In genomic region chr6:82030301-82030700, GRCh38 we compare ENCODE assay signal across 20 cellular contexts.
DNase-seq lines count a peak whose midpoint lies in the region; ATAC-seq, FAIRE-seq and TF ChIP-seq lines count a peak whose summit lies in the region.
"Had no signal": no experiment of that assay in that cellular context is flagged by ENCODE, and none has a peak within 500 bp of the region (broad histone marks: within the 10 kb centered on the region; RNA-seq: fewer than 3 reads in every experiment).

No MANE protein-coding gene starts in this region.

- no peak for TF ChIP-seq EP300 in tibial nerve (IDR thresholded peaks at IDR 0.05)

- H3K4me3 ChIP-seq in ACC112 (ENCODE audit: low read depth, low read length) = no peak overlapping the region
- no peak overlapping the region for H3K4me3 ChIP-seq in bronchial epithelial cell (ENCODE audit: low read depth, low read length)
- no peak overlapping the region for H3K4me3 ChIP-seq in tibial nerve
- H3K4me3 ChIP-seq: colonic mucosa, left ventricle myocardium inferior, Peyer's patch, uterus had no signal

- no peak for FAIRE-seq in bronchial epithelial cell (lab: Jason Lieb, UNC)

- H2BK20ac ChIP-seq in H9 (ENCODE audit: low read depth, low read length, poor library complexity, severe bottlenecking) = no peak overlapping the region

- no peak overlapping the region for H3K4ac ChIP-seq in H9 (ENCODE audit: low read depth, low read length)

- no CpG with 5 or more reads among the region's 2 CpGs for WGBS in H9 (ENCODE audit: extremely low coverage, insufficient read length, low lambda C conversion rate)
- 47 to 66% methylated on average over 2 of the region's 2 CpGs for WGBS in tibial nerve, 2 donors

- H3K56ac ChIP-seq in H9 (ENCODE audit: insufficient read length, low read depth, low read length) = no peak overlapping the region

- no peak overlapping the region for H3K18ac ChIP-seq in H9 (ENCODE audit: insufficient read length, low read depth, low read length)

- no peak overlapping the region for H2BK5ac ChIP-seq in H9 (ENCODE audit: insufficient read length, low read length)

- no peak overlapping the region for H2BK12ac ChIP-seq in H9 (ENCODE audit: insufficient read length, low read depth, low read length)

- H3T11ph ChIP-seq in H9 (ENCODE audit: low read length) = no peak overlapping the region

- H3K79me1 ChIP-seq in H9 (ENCODE audit: insufficient read depth, low read depth, low read length, poor library complexity, severe bottlenecking) = no peaks in the 10 kb centered on the region

- no peaks in the 10 kb centered on the region for H3K23me2 ChIP-seq in H9 (ENCODE audit: insufficient read length, low read depth, low read length, poor library complexity, severe bottlenecking)

- no peaks in the 10 kb centered on the region for H3K4me1 Mint-ChIP-seq in H9
- peaks cover 21% of the 10 kb centered on the region for H3K4me1 Mint-ChIP-seq in glutamatergic neuron (ENCODE audit: low read depth, unreplicated experiment)
- H3K4me1 Mint-ChIP-seq: activated CD4-positive, alpha-beta T cell treated with anti-CD3 and anti-CD28 coated beads, Interleukin-2, amount 10 ng/mL, durations not matched to agents 7 days and 5 days; activated naive CD4-positive, alpha-beta T cell treated with anti-CD3 and anti-CD28 coated beads, Interleukin-2, amount 50 U/mL, for 24 hours had no signal

- H3K27ac Mint-ChIP-seq in H9 (peak overlapping the region in 2 of 3 experiments; percentile 34 to 47; a peak in 2 of 7 replicates), glutamatergic neuron (ENCODE audit: unreplicated experiment) (peak overlapping the region; percentile 83)
- H3K27ac Mint-ChIP-seq: activated CD4-positive, alpha-beta T cell treated with anti-CD3 and anti-CD28 coated beads, Interleukin-2, amount 10 ng/mL, durations not matched to agents 7 days and 5 days; activated naive CD4-positive, alpha-beta T cell treated with anti-CD3 and anti-CD28 coated beads, Interleukin-2, amount 50 U/mL, for 24 hours; activated T-helper 1 cell treated with anti-CD3 and anti-CD28 coated beads, Interleukin-12 subunit alpha, Interleukin-12 subunit beta, Interleukin-2, Interleukin-4 antibody, amounts not matched to agents 30 ng/mL and 10 ng/mL and 1 ng/mL, durations not matched to agents 14 hours and 24 hours and 36 hours; natural killer cell treated with Interleukin-12 subunit alpha and Interleukin-12 subunit beta and Interleukin-15 and Interleukin-18, amount 100 ng/mL, for 72 hours; T-helper 1 cell treated with Interleukin-12 subunit alpha and Interleukin-12 subunit beta and Interleukin-4 antibody, amounts not matched to agents 30 μg/mL and 1 μg/mL, for 36 hours had no signal

- H3K79me2 ChIP-seq in ACC112 (ENCODE audit: control insufficient read depth, insufficient read depth, low read length, unreplicated experiment) (no peaks in the 10 kb centered on the region), H9 (ENCODE audit: insufficient read depth, low read length) (no peaks in the 10 kb centered on the region)

- no peak overlapping the region for H2AK5ac ChIP-seq in H9 (ENCODE audit: insufficient read length, low read length)

- no peak overlapping the region for H4K8ac ChIP-seq in H9 (replicated peaks; ENCODE audit: insufficient read length, low read depth, low read length)

- no peaks in the 10 kb centered on the region for H3K27me3 Mint-ChIP-seq in H9 (ENCODE audit: low read depth)
- H3K27me3 Mint-ChIP-seq in glutamatergic neuron (ENCODE audit: unreplicated experiment) = no peaks in the 10 kb centered on the region
- H3K27me3 Mint-ChIP-seq: natural killer cell treated with Interleukin-12 subunit alpha and Interleukin-12 subunit beta and Interleukin-15 and Interleukin-18, amount 100 ng/mL, for 72 hours had no signal

- H3K27me3 ChIP-seq in ACC112 (ENCODE audit: insufficient read depth, low read length) = no peaks in the 10 kb centered on the region
- H3K27me3 ChIP-seq in H9 (ENCODE audit: insufficient read depth, low read length) = no peaks in the 10 kb centered on the region
- H3K27me3 ChIP-seq in bronchial epithelial cell (ENCODE audit: control insufficient read depth, insufficient read depth, low read length) = no peaks in the 10 kb centered on the region
- H3K27me3 ChIP-seq in tibial nerve = no peaks in the 10 kb centered on the region
- H3K27me3 ChIP-seq: colonic mucosa, Peyer's patch, uterus had no signal

- no peak overlapping the region for H3K23ac ChIP-seq in H9 (ENCODE audit: insufficient read length, low read depth, low read length)

- TF ChIP-seq POLR2A in tibial nerve (IDR thresholded peaks at IDR 0.05) = no peak

- H4K91ac ChIP-seq in H9 (ENCODE audit: insufficient read length, low read depth, low read length) = no peak overlapping the region

- no peaks in the 10 kb centered on the region for H3K36me3 ChIP-seq in ACC112 (ENCODE audit: insufficient read depth, low read length)
- H3K36me3 ChIP-seq in bronchial epithelial cell (ENCODE audit: control insufficient read depth, insufficient read depth, low read length) = no peaks in the 10 kb centered on the region
- H3K36me3 ChIP-seq in tibial nerve = no peaks in the 10 kb centered on the region
- H3K36me3 ChIP-seq: colonic mucosa, left ventricle myocardium inferior, Peyer's patch, uterus had no signal

- no peaks in the 10 kb centered on the region for H3K9me3 Mint-ChIP-seq in H9
- no peaks in the 10 kb centered on the region for H3K9me3 Mint-ChIP-seq in glutamatergic neuron (ENCODE audit: unreplicated experiment)
- H3K9me3 Mint-ChIP-seq: activated CD4-positive, alpha-beta T cell treated with anti-CD3 and anti-CD28 coated beads, Interleukin-2, amount 10 ng/mL, durations not matched to agents 7 days and 5 days; activated naive CD4-positive, alpha-beta T cell treated with anti-CD3 and anti-CD28 coated beads, Interleukin-2, amount 50 U/mL, for 24 hours; activated T-helper 1 cell treated with anti-CD3 and anti-CD28 coated beads, Interleukin-12 subunit alpha, Interleukin-12 subunit beta, Interleukin-2, Interleukin-4 antibody, amounts not matched to agents 30 ng/mL and 10 ng/mL and 1 ng/mL, durations not matched to agents 14 hours and 24 hours and 36 hours; T-helper 1 cell treated with Interleukin-12 subunit alpha and Interleukin-12 subunit beta and Interleukin-4 antibody, amounts not matched to agents 30 μg/mL and 1 μg/mL, for 36 hours had no signal

- H3K9me3 ChIP-seq in H9 (ENCODE audit: control insufficient read depth, low read depth, low read length) = no peaks in the 10 kb centered on the region
- no peaks in the 10 kb centered on the region for H3K9me3 ChIP-seq in tibial nerve
- H3K9me3 ChIP-seq: colonic mucosa, left ventricle myocardium inferior, Peyer's patch, uterus had no signal

- no peaks in the 10 kb centered on the region for H4K20me1 ChIP-seq in H9 (ENCODE audit: control insufficient read depth, insufficient read depth, insufficient read length)

- H4K5ac ChIP-seq in H9 (ENCODE audit: insufficient read length, low read depth, low read length) = no peak overlapping the region

- no peak overlapping the region for H2BK120ac ChIP-seq in H9 (ENCODE audit: low read depth, low read length, poor library complexity, severe bottlenecking)

- TF ChIP-seq CTCF in H9 (conservative IDR thresholded peaks at IDR 0.05) (no peak), bronchial epithelial cell (IDR thresholded peaks at IDR 0.05; ENCODE audit: insufficient read depth, low read length, severe bottlenecking) (no peak), glutamatergic neuron (IDR thresholded peaks at IDR 0.05; ENCODE audit: partially characterized antibody, unreplicated experiment) (no peak), tibial nerve (IDR thresholded peaks at IDR 0.05) (no peak)

- H2AFZ ChIP-seq in ACC112 (ENCODE audit: low read length, unreplicated experiment) (peak overlapping the region; percentile 34), H9 (ENCODE audit: low read length) (no peak overlapping the region)

- no peaks in the 10 kb centered on the region for H3K36me3 Mint-ChIP-seq in H9 (ENCODE audit: insufficient read depth in 1 of 3, low read depth in 3 of 3)
- H3K36me3 Mint-ChIP-seq in glutamatergic neuron (ENCODE audit: unreplicated experiment) = no peaks in the 10 kb centered on the region
- H3K36me3 Mint-ChIP-seq: activated naive CD4-positive, alpha-beta T cell treated with anti-CD3 and anti-CD28 coated beads, Interleukin-2, amount 50 U/mL, for 24 hours; natural killer cell treated with Interleukin-12 subunit alpha and Interleukin-12 subunit beta and Interleukin-15 and Interleukin-18, amount 100 ng/mL, for 72 hours had no signal

- DNase-seq in H9 (no peak), bronchial epithelial cell (ENCODE audit: low read depth) (peak; percentile 89), glutamatergic neuron (no peak), tibial nerve (ENCODE audit: low spot score in 2 of 2) (no peak), epidermal melanocyte (ENCODE audit: insufficient read length, low spot score) (no peak)
- DNase-seq: activated CD4-positive, alpha-beta T cell treated with anti-CD3 and anti-CD28 coated beads, Interleukin-2, amount 10 ng/mL, durations not matched to agents 7 days and 5 days; colonic mucosa; HCEC 1CT; KBM-7; left ventricle myocardium inferior; NCI-H2029 treated with DMSO at 0.1 percent for 48 hours; Peyer's patch; uterus had no signal

- no peak overlapping the region for H2BK15ac ChIP-seq in H9 (ENCODE audit: low read depth, low read length)

- no peak overlapping the region for H3K4me2 ChIP-seq in H9 (ENCODE audit: insufficient read depth, insufficient read length, low read length)

- ATAC-seq in HG03045 (IDR thresholded peaks at IDR 0.05; ENCODE audit: unreplicated experiment) = no peak
- ATAC-seq in HG03175 (IDR thresholded peaks at IDR 0.05; ENCODE audit: unreplicated experiment) = no peak
- ATAC-seq: natural killer cell treated with Interleukin-12 subunit alpha and Interleukin-12 subunit beta and Interleukin-15 and Interleukin-18, amount 100 ng/mL, for 72 hours had no signal

- H3K27ac ChIP-seq in ACC112 (ENCODE audit: low read depth, low read length) (no peak overlapping the region), H9 (ENCODE audit: insufficient read length, low read depth, low read length) (no peak overlapping the region), tibial nerve (peak overlapping the region in 2 of 4 donors; percentile 14 to 60)
- H3K27ac ChIP-seq: colonic mucosa, left ventricle myocardium inferior, Peyer's patch, uterus had no signal

- H3K4me3 Mint-ChIP-seq in H9 = no peak overlapping the region
- H3K4me3 Mint-ChIP-seq in glutamatergic neuron (ENCODE audit: unreplicated experiment) = no peak overlapping the region
- H3K4me3 Mint-ChIP-seq: activated CD4-positive, alpha-beta T cell treated with anti-CD3 and anti-CD28 coated beads, Interleukin-2, amount 10 ng/mL, durations not matched to agents 7 days and 5 days; activated naive CD4-positive, alpha-beta T cell treated with anti-CD3 and anti-CD28 coated beads, Interleukin-2, amount 50 U/mL, for 24 hours; activated T-helper 1 cell treated with anti-CD3 and anti-CD28 coated beads, Interleukin-12 subunit alpha, Interleukin-12 subunit beta, Interleukin-2, Interleukin-4 antibody, amounts not matched to agents 30 ng/mL and 10 ng/mL and 1 ng/mL, durations not matched to agents 14 hours and 24 hours and 36 hours; natural killer cell treated with Interleukin-12 subunit alpha and Interleukin-12 subunit beta and Interleukin-15 and Interleukin-18, amount 100 ng/mL, for 72 hours; T-helper 1 cell treated with Interleukin-12 subunit alpha and Interleukin-12 subunit beta and Interleukin-4 antibody, amounts not matched to agents 30 μg/mL and 1 μg/mL, for 36 hours had no signal

- H3K14ac ChIP-seq in H9 (ENCODE audit: insufficient read depth, low read length) = no peak overlapping the region

- H3K9ac ChIP-seq in H9 (ENCODE audit: extremely low read depth, insufficient read length, low read length) = no peak overlapping the region

- peaks cover 24% of the 10 kb centered on the region for H3K4me1 ChIP-seq in ACC112 (ENCODE audit: control insufficient read depth, insufficient read depth, low read length, unreplicated experiment)
- no peaks in the 10 kb centered on the region for H3K4me1 ChIP-seq in H9 (ENCODE audit: insufficient read depth, low read length)
- H3K4me1 ChIP-seq in tibial nerve = peaks cover 0 to 11% (median 0%) of the 10 kb centered on the region in 4 donors
- H3K4me1 ChIP-seq: colonic mucosa, Peyer's patch, uterus had no signal
